ENCODE assay signal across 1 cellular context in the genomic region with DNA sequence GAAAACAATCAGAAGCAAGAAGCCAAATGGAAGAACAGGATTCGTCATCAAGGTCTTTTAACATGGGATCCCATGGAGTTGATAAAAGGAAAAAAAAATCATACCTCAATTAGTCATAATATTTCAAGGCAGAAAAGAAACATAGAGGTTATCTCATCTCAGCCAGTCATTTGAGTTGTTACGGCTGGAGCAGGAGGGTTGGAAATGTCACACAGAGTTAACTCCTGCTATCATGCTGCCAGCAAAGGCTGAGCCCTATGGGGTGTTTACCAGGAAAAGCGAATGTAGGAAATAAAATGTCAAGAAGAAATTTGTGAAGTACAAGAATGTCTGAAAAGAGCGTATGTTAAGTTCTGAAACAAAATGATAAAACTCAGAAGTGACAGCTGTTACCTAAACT.
TF ChIP-seq lines count a peak whose summit lies in the region.

No MANE protein-coding gene starts in this region.

TF ChIP-seq in GM23338, 12 proteins besides CTCF, POLR2A, EP300 and RAD21 (continued from another document):
- TF ChIP-seq ETS1 (IDR thresholded peaks at IDR 0.05) = no peak
